ENCODE assay signal across 1 cellular context in genomic region chr3:50211930-50212329, GRCh38.
TF ChIP-seq lines count a peak whose summit lies in the region.

No MANE protein-coding gene starts in this region.

TF ChIP-seq in SK-N-SH, 30 proteins besides CTCF, POLR2A, EP300 and RAD21:
- TF ChIP-seq JUND (IDR thresholded peaks at IDR 0.05) (no peak), TEAD4 (IDR thresholded peaks at IDR 0.05; ENCODE audit: borderline replicate concordance, insufficient read depth) (no peak), YY1 (IDR thresholded peaks at IDR 0.05; ENCODE audit: low read depth) (no peak), ZBTB33 (IDR thresholded peaks at IDR 0.05; ENCODE audit: borderline replicate concordance, low read depth) (no peak), PBX3 (IDR thresholded peaks at IDR 0.05) (no peak), RXRA (IDR thresholded peaks at IDR 0.05; ENCODE audit: borderline replicate concordance, low read depth) (no peak), TAF1 (IDR thresholded peaks at IDR 0.05; ENCODE audit: borderline replicate concordance, low read depth, low read length) (no peak)
- TF ChIP-seq, protein P1, sequence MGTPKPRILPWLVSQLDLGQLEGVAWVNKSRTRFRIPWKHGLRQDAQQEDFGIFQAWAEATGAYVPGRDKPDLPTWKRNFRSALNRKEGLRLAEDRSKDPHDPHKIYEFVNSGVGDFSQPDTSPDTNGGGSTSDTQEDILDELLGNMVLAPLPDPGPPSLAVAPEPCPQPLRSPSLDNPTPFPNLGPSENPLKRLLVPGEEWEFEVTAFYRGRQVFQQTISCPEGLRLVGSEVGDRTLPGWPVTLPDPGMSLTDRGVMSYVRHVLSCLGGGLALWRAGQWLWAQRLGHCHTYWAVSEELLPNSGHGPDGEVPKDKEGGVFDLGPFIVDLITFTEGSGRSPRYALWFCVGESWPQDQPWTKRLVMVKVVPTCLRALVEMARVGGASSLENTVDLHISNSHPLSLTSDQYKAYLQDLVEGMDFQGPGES (IDR thresholded peaks at IDR 0.05; ENCODE audit: low read depth, low read length) = no peak
- TF ChIP-seq, protein P2, sequence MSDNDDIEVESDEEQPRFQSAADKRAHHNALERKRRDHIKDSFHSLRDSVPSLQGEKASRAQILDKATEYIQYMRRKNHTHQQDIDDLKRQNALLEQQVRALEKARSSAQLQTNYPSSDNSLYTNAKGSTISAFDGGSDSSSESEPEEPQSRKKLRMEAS (IDR thresholded peaks at IDR 0.05; ENCODE audit: low read depth) = no peak
